ENCODE assay signal across 1 cellular context in the genomic region with DNA sequence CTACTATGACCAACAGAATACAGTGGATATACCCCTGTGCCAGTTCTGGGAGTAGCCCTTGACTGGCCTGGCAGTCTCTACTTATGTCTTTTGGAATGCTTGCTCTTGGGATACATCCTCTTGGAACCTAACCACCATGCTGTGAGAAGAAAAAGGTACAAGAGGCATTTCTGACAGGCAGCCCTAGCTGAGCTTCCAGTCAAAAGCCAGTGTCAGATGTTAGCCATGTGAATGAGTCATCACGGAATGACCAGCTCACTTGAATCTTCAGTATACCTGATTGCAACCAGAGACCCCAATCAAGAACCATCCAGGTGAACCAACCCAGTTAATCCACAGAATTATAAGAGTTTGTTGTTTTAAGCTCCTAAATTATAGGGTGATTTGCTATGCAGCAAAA.
TF ChIP-seq lines count a peak whose summit lies in the region.

No MANE protein-coding gene starts in this region.

TF ChIP-seq in endothelial cell of umbilical vein, 7 proteins besides CTCF, POLR2A, EP300 and RAD21:
- TF ChIP-seq FOS (IDR thresholded peaks at IDR 0.05; ENCODE audit: borderline replicate concordance, insufficient read depth, low read length) (no peak), POLR2AphosphoS5 (IDR thresholded peaks at IDR 0.05; ENCODE audit: insufficient read depth, low read depth, low read length) (no peak), JUN (IDR thresholded peaks at IDR 0.05; ENCODE audit: borderline replicate concordance, insufficient read depth, insufficient read length, low read depth) (peak; percentile 30)
TF ChIP-seq in endothelial cell of umbilical vein: peak in this region for 1.
